27 cellular contexts compared by ENCODE assay signal in genomic region chr12:27344760-27345159, GRCh38. TPM values are rescaled to one million over a fixed set of nuclear protein-coding genes. Genes with fewer than 3 reads are reported as not detected.
DNase-seq lines count a peak whose midpoint lies in the region; ATAC-seq and TF ChIP-seq lines count a peak whose summit lies in the region.
"Had no signal": no experiment of that assay in that cellular context is flagged by ENCODE, and none has a peak within 500 bp of the region (broad histone marks: within the 10 kb centered on the region; RNA-seq: fewer than 3 reads in every experiment).

No MANE protein-coding gene starts in this region.

- H3K9me3 Mint-ChIP-seq in type B pancreatic cell: no peaks in the 10 kb centered on the region
- H3K9me3 Mint-ChIP-seq: activated CD4-positive, alpha-beta memory T cell treated with anti-CD3 and anti-CD28 coated beads, Interleukin-2, amount 10 ng/mL, durations not matched to agents 7 days and 5 days; activated naive CD4-positive, alpha-beta T cell treated with anti-CD3 and anti-CD28 coated beads, Interleukin-2, amount 50 U/mL, for 72 hours; CD4-positive, alpha-beta T cell; dendritic cell treated with granulocyte-macrophage colony-stimulating factor and Interleukin-4, amounts not matched to agents 40 ng/mL and 50 ng/mL, for 4 days; naive B cell; T-helper 1 cell treated with Interleukin-12 subunit alpha and Interleukin-12 subunit beta and Interleukin-4 antibody, amounts not matched to agents 30 μg/mL and 1 μg/mL, for 36 hours had no signal

- no peaks in the 10 kb centered on the region for H3K9me3 ChIP-seq in RWPE2 (ENCODE audit: severe bottlenecking)
- no peaks in the 10 kb centered on the region for H3K9me3 ChIP-seq in esophagus (ENCODE audit: control insufficient read depth in 2 of 2, insufficient read depth in 1 of 2, low read depth in 1 of 2, low read length in 1 of 2)
- H3K9me3 ChIP-seq: left lung, neutrophil, prostate gland, sigmoid colon, suprapubic skin had no signal

- H3K4me3 ChIP-seq in RWPE2 (ENCODE audit: severe bottlenecking) (no peak overlapping the region), esophagus (ENCODE audit: low read depth in 1 of 2, low read length in 2 of 2) (no peak overlapping the region)
- H3K4me3 ChIP-seq: cardiac muscle cell, left lung, prostate gland, sigmoid colon, suprapubic skin had no signal

- 70 to 75% methylated on average over 3 of the region's 3 CpGs for WGBS in esophagus, 2 donors

- peak overlapping the region; percentile 94 for H3K27ac Mint-ChIP-seq in type B pancreatic cell
- H3K27ac Mint-ChIP-seq: activated CD4-positive, alpha-beta memory T cell treated with anti-CD3 and anti-CD28 coated beads, Interleukin-2, amount 10 ng/mL, durations not matched to agents 7 days and 5 days; activated naive CD4-positive, alpha-beta T cell treated with anti-CD3 and anti-CD28 coated beads, Interleukin-2, amount 50 U/mL, for 72 hours; CD4-positive, alpha-beta T cell; dendritic cell treated with granulocyte-macrophage colony-stimulating factor and Interleukin-4, amounts not matched to agents 40 ng/mL and 50 ng/mL, for 4 days; naive B cell; T-helper 1 cell treated with Interleukin-12 subunit alpha and Interleukin-12 subunit beta and Interleukin-4 antibody, amounts not matched to agents 30 μg/mL and 1 μg/mL, for 36 hours had no signal

- ATAC-seq in RWPE2 (ENCODE audit: low read depth) (no peak), GM18520 (IDR thresholded peaks at IDR 0.05; ENCODE audit: unreplicated experiment) (no peak), HG02981 (IDR thresholded peaks at IDR 0.05; ENCODE audit: unreplicated experiment) (no peak)
- ATAC-seq: activated naive CD4-positive, alpha-beta T cell treated with anti-CD3 and anti-CD28 coated beads, Interleukin-2, amount 50 U/mL, for 72 hours; left lung; Panc1 had no signal

- H3K36me3 Mint-ChIP-seq in type B pancreatic cell: peaks cover 9% of the 10 kb centered on the region
- H3K36me3 Mint-ChIP-seq: activated naive CD4-positive, alpha-beta T cell treated with anti-CD3 and anti-CD28 coated beads, Interleukin-2, amount 50 U/mL, for 72 hours; naive B cell had no signal

- no peaks in the 10 kb centered on the region for H3K27me3 Mint-ChIP-seq in type B pancreatic cell
- H3K27me3 Mint-ChIP-seq: activated CD4-positive, alpha-beta memory T cell treated with anti-CD3 and anti-CD28 coated beads, Interleukin-2, amount 10 ng/mL, durations not matched to agents 7 days and 5 days; CD4-positive, alpha-beta T cell; dendritic cell treated with granulocyte-macrophage colony-stimulating factor and Interleukin-4, amounts not matched to agents 40 ng/mL and 50 ng/mL, for 4 days; naive B cell had no signal

- H3K4me1 ChIP-seq in RWPE2 (ENCODE audit: insufficient read depth, poor library complexity, severe bottlenecking) (peaks cover 55% of the 10 kb centered on the region), esophagus (ENCODE audit: control insufficient read depth in 2 of 2, insufficient read depth in 2 of 2, low read length in 1 of 2) (peaks cover 0 to 2% of the 10 kb centered on the region in 2 donors)
- H3K4me1 ChIP-seq: left lung, prostate gland, suprapubic skin had no signal

- DNase-seq in NCI-H2171 treated with DMSO at 0.1 percent for 48 hours (lab: John Stamatoyannopoulos, UW) (peak; percentile 58), NCI-H2171 (lab: John Stamatoyannopoulos, UW) (no peak), RWPE2 (ENCODE audit: low spot score) (no peak), type B pancreatic cell (ENCODE audit: extremely low spot score, unreplicated experiment) (no peak), C1 segment of cervical spinal cord (lab: John Stamatoyannopoulos, UW) (no peak)
- DNase-seq: activated CD4-positive, alpha-beta memory T cell treated with anti-CD3 and anti-CD28 coated beads, Interleukin-2, amount 10 ng/mL, durations not matched to agents 7 days and 5 days; activated CD4-positive, CD25-positive, alpha-beta regulatory T cell treated with anti-CD3 and anti-CD28 coated beads, Interleukin-2, amount 50 U/mL, for 72 hours; CD4-positive, alpha-beta T cell; Karpas-422; left lung; naive B cell; NCI-H1694; sigmoid colon; stimulated activated CD4-positive, alpha-beta T cell treated with anti-CD3 and anti-CD28 coated beads, Interleukin-15, amount 100 ng/mL, for 24 hours; stimulated activated naive CD4-positive, alpha-beta T cell had no signal

- H3K27ac ChIP-seq in RWPE2 (ENCODE audit: poor library complexity, severe bottlenecking) (peak overlapping the region; percentile 96), esophagus (ENCODE audit: low read depth in 2 of 2, low read length in 1 of 2) (peak overlapping the region; percentile 73 to 90)
- H3K27ac ChIP-seq: 22Rv1, cardiac muscle cell, left lung, neutrophil, prostate gland, suprapubic skin had no signal

- no peaks in the 10 kb centered on the region for H3K4me1 Mint-ChIP-seq in type B pancreatic cell (ENCODE audit: unreplicated experiment)

- H3K4me3 Mint-ChIP-seq in type B pancreatic cell: peak overlapping the region; percentile 4
- H3K4me3 Mint-ChIP-seq: activated CD4-positive, alpha-beta memory T cell treated with anti-CD3 and anti-CD28 coated beads, Interleukin-2, amount 10 ng/mL, durations not matched to agents 7 days and 5 days; CD4-positive, alpha-beta T cell; dendritic cell treated with granulocyte-macrophage colony-stimulating factor and Interleukin-4, amounts not matched to agents 40 ng/mL and 50 ng/mL, for 4 days; naive B cell; T-helper 1 cell treated with Interleukin-12 subunit alpha and Interleukin-12 subunit beta and Interleukin-4 antibody, amounts not matched to agents 30 μg/mL and 1 μg/mL, for 36 hours had no signal

- TF ChIP-seq CTCF in RWPE2 (IDR thresholded peaks at IDR 0.05; ENCODE audit: poor library complexity, severe bottlenecking): no peak
- TF ChIP-seq CTCF in type B pancreatic cell (conservative IDR thresholded peaks at IDR 0.05): no peak

- H3K36me3 ChIP-seq in RWPE2 (ENCODE audit: low read depth) (no peaks in the 10 kb centered on the region), esophagus (ENCODE audit: control insufficient read depth in 2 of 2, insufficient read depth in 2 of 2, low read length in 1 of 2) (no peaks in the 10 kb centered on the region)
- H3K36me3 ChIP-seq: cardiac muscle cell, left lung, neutrophil, prostate gland, sigmoid colon, suprapubic skin had no signal

- H3K27me3 ChIP-seq in RWPE2 (ENCODE audit: insufficient read depth, poor library complexity, severe bottlenecking) (no peaks in the 10 kb centered on the region), esophagus (ENCODE audit: control insufficient read depth in 1 of 2, insufficient read depth in 2 of 2, low read length in 2 of 2) (no peaks in the 10 kb centered on the region)
- H3K27me3 ChIP-seq: cardiac muscle cell, left lung, neutrophil, sigmoid colon, suprapubic skin had no signal

RNA-seq across cellular contexts. Expression of gene BMAL2, which starts 12.1 kb away (rescaled TPM):
- polyA plus RNA-seq in esophagus: 10 to 100 TPM; 27.7 to 35.4 TPM
- total RNA-seq in type B pancreatic cell (ENCODE audit: low replicate concordance): 10.7 and 34.3 TPM in 2 replicates
